Comparison of ENCODE assay signal across 1 cellular context in the genomic region with DNA sequence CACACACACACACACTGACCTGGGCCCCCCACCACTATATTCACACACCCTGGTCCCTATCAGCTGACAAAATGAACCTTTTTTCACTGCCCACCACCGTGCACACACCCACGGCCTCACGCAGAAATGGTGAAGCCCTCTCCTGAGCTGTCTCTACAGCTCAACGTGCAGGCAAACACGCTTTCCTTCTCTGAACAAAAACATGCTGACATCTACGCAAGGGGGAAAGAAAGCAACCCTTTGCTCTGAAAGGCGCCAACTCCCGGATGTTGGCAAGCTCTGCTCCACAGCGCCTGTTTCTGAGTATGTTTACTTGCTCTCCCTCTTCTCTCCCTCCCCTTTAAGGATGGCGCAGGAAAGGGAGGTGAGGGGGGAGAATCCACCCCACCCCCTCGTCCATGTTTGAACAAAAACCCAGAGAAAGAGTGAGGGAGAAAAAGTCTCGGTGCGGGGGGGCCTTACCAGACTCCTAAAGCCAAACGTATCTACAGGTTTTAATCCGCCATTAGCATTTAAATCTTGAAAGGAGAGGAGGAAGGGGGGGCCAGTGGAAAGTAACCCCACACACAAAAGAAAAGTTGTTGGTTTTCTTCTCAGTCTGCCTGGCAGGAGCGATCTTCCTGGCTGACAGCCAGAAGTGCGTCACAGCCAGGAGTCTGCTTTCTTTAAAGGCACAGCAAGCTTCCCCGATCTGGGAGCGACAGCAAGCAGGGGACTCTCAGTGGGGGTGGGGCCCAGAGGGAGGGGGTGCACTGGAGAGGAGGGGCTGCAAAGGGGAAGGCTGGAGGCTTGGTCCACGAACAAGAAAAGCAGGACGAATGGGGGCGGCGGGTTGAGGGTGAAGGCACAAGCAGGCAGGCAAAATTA.
TF ChIP-seq lines count a peak whose summit lies in the region.

No MANE protein-coding gene starts in this region.

TF ChIP-seq in GM12878, 131 proteins besides CTCF, POLR2A, EP300 and RAD21 (continues in another document):
- TF ChIP-seq, protein P1, sequence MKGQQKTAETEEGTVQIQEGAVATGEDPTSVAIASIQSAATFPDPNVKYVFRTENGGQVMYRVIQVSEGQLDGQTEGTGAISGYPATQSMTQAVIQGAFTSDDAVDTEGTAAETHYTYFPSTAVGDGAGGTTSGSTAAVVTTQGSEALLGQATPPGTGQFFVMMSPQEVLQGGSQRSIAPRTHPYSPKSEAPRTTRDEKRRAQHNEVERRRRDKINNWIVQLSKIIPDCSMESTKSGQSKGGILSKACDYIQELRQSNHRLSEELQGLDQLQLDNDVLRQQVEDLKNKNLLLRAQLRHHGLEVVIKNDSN (IDR thresholded peaks at IDR 0.05; ENCODE audit: borderline replicate concordance, extremely low read length, insufficient read depth, low read depth, low read length), result no peak
- TF ChIP-seq, protein P2, sequence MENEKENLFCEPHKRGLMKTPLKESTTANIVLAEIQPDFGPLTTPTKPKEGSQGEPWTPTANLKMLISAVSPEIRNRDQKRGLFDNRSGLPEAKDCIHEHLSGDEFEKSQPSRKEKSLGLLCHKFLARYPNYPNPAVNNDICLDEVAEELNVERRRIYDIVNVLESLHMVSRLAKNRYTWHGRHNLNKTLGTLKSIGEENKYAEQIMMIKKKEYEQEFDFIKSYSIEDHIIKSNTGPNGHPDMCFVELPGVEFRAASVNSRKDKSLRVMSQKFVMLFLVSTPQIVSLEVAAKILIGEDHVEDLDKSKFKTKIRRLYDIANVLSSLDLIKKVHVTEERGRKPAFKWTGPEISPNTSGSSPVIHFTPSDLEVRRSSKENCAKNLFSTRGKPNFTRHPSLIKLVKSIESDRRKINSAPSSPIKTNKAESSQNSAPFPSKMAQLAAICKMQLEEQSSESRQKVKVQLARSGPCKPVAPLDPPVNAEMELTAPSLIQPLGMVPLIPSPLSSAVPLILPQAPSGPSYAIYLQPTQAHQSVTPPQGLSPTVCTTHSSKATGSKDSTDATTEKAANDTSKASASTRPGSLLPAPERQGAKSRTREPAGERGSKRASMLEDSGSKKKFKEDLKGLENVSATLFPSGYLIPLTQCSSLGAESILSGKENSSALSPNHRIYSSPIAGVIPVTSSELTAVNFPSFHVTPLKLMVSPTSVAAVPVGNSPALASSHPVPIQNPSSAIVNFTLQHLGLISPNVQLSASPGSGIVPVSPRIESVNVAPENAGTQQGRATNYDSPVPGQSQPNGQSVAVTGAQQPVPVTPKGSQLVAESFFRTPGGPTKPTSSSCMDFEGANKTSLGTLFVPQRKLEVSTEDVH (IDR thresholded peaks at IDR 0.05; ENCODE audit: low read depth, partially characterized antibody), result no peak
- TF ChIP-seq HSF1 (IDR thresholded peaks at IDR 0.05; ENCODE audit: low read depth, low read length), result no peak
- TF ChIP-seq, protein P3, sequence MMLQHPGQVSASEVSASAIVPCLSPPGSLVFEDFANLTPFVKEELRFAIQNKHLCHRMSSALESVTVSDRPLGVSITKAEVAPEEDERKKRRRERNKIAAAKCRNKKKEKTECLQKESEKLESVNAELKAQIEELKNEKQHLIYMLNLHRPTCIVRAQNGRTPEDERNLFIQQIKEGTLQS (IDR thresholded peaks at IDR 0.05; ENCODE audit: borderline replicate concordance, extremely low read depth, low read depth, low read length), result no peak
- TF ChIP-seq IKZF1 (conservative IDR thresholded peaks at IDR 0.05), result peak; percentile 40
- TF ChIP-seq ZZZ3 (IDR thresholded peaks at IDR 0.05; ENCODE audit: control insufficient read depth, insufficient read length, low read depth), result no peak
- no peak for TF ChIP-seq RCOR1 (conservative IDR thresholded peaks at IDR 0.05; ENCODE audit: low read depth, low read length)
- no peak for TF ChIP-seq CBX5 (IDR thresholded peaks at IDR 0.05; ENCODE audit: low read depth)
- TF ChIP-seq RB1 (IDR thresholded peaks at IDR 0.05; ENCODE audit: borderline replicate concordance), result no peak
- TF ChIP-seq HDGF (IDR thresholded peaks at IDR 0.05), result 0 out of 2 replicates have a peak, but pooled peaks have one; percentile 71
- TF ChIP-seq WRNIP1 (IDR thresholded peaks at IDR 0.05; ENCODE audit: borderline replicate concordance, low read depth, low read length), result no peak
- peak; percentile 48 for TF ChIP-seq MXI1 (IDR thresholded peaks at IDR 0.05; ENCODE audit: low read depth, low read length)
- no peak for TF ChIP-seq YBX1 (IDR thresholded peaks at IDR 0.05)
- no peak for TF ChIP-seq EZH2 (IDR thresholded peaks at IDR 0.05; ENCODE audit: borderline replicate concordance, control insufficient read depth, low read depth, low read length)
- no peak for TF ChIP-seq PBX3 (IDR thresholded peaks at IDR 0.05; ENCODE audit: insufficient replicate concordance, low read depth, low read length)
- TF ChIP-seq FOXK2 (IDR thresholded peaks at IDR 0.05), result no peak
- TF ChIP-seq, protein P4, sequence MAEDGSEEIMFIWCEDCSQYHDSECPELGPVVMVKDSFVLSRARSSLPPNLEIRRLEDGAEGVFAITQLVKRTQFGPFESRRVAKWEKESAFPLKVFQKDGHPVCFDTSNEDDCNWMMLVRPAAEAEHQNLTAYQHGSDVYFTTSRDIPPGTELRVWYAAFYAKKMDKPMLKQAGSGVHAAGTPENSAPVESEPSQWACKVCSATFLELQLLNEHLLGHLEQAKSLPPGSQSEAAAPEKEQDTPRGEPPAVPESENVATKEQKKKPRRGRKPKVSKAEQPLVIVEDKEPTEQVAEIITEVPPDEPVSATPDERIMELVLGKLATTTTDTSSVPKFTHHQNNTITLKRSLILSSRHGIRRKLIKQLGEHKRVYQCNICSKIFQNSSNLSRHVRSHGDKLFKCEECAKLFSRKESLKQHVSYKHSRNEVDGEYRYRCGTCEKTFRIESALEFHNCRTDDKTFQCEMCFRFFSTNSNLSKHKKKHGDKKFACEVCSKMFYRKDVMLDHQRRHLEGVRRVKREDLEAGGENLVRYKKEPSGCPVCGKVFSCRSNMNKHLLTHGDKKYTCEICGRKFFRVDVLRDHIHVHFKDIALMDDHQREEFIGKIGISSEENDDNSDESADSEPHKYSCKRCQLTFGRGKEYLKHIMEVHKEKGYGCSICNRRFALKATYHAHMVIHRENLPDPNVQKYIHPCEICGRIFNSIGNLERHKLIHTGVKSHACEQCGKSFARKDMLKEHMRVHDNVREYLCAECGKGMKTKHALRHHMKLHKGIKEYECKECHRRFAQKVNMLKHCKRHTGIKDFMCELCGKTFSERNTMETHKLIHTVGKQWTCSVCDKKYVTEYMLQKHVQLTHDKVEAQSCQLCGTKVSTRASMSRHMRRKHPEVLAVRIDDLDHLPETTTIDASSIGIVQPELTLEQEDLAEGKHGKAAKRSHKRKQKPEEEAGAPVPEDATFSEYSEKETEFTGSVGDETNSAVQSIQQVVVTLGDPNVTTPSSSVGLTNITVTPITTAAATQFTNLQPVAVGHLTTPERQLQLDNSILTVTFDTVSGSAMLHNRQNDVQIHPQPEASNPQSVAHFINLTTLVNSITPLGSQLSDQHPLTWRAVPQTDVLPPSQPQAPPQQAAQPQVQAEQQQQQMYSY (CRISPR knock-in tag; IDR thresholded peaks at IDR 0.05), result no peak
- TF ChIP-seq YY1 (IDR thresholded peaks at IDR 0.05; ENCODE audit: low read depth, low read length), result peak; percentile 29; the same call in 1 of the 2 replicates
- TF ChIP-seq HDAC6 (IDR thresholded peaks at IDR 0.05; ENCODE audit: unreplicated experiment), result no peak
- TF ChIP-seq, protein P5, sequence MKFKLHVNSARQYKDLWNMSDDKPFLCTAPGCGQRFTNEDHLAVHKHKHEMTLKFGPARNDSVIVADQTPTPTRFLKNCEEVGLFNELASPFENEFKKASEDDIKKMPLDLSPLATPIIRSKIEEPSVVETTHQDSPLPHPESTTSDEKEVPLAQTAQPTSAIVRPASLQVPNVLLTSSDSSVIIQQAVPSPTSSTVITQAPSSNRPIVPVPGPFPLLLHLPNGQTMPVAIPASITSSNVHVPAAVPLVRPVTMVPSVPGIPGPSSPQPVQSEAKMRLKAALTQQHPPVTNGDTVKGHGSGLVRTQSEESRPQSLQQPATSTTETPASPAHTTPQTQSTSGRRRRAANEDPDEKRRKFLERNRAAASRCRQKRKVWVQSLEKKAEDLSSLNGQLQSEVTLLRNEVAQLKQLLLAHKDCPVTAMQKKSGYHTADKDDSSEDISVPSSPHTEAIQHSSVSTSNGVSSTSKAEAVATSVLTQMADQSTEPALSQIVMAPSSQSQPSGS (IDR thresholded peaks at IDR 0.05; ENCODE audit: low read length), result no peak
- TF ChIP-seq BMI1 (IDR thresholded peaks at IDR 0.05; ENCODE audit: borderline replicate concordance), result no peak
- no peak for TF ChIP-seq ZBTB40 (IDR thresholded peaks at IDR 0.05; ENCODE audit: borderline replicate concordance)
- TF ChIP-seq CBFB (IDR thresholded peaks at IDR 0.05; ENCODE audit: low read depth), result 0 out of 2 replicates have a peak, but pooled peaks have one; percentile 34
- TF ChIP-seq MEF2B (IDR thresholded peaks at IDR 0.05; ENCODE audit: partially characterized antibody, poor library complexity, severe bottlenecking), result no peak
- TF ChIP-seq MLLT1 (IDR thresholded peaks at IDR 0.05), result no peak
- TF ChIP-seq, protein P6, sequence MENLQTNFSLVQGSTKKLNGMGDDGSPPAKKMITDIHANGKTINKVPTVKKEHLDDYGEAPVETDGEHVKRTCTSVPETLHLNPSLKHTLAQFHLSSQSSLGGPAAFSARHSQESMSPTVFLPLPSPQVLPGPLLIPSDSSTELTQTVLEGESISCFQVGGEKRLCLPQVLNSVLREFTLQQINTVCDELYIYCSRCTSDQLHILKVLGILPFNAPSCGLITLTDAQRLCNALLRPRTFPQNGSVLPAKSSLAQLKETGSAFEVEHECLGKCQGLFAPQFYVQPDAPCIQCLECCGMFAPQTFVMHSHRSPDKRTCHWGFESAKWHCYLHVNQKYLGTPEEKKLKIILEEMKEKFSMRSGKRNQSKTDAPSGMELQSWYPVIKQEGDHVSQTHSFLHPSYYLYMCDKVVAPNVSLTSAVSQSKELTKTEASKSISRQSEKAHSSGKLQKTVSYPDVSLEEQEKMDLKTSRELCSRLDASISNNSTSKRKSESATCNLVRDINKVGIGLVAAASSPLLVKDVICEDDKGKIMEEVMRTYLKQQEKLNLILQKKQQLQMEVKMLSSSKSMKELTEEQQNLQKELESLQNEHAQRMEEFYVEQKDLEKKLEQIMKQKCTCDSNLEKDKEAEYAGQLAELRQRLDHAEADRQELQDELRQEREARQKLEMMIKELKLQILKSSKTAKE (IDR thresholded peaks at IDR 0.05; ENCODE audit: low read depth, poor library complexity, severe bottlenecking), result peak; percentile 68
- no peak for TF ChIP-seq NR2C2 (IDR thresholded peaks at IDR 0.05; ENCODE audit: borderline replicate concordance, control insufficient read depth, insufficient read length, low read depth)
